In the genomic region with DNA sequence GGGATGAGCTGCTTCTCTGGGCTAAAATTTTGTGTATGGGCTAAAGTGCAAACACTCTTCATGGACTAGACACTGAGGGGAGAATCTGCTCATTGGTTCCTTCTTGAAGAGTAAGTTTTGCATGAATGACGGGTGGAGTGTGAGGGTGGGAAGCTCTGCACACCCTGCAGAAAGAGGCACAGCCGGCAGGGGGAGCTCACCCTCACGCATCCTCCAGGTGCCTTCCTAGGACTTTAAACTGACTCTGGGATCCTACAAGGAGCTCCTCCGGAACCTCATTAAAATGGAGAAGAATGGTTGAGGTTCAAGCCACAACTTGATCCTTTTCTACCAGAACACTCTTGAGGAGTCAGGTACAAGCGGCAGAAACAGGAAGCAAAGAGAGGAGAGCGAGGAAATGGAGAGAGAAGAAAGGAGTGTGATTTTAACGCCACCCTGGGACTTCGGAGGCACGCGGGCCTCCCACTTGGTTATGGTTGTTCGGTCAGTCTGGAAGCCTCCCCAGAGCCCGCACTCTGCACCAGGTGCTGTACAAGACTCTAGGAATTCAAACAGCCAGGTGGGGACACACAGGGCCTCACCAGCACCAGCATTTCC, we compare ENCODE assay signal across 8 cellular contexts.
DNase-seq lines count a peak whose midpoint lies in the region; ATAC-seq lines count a peak whose summit lies in the region.

No MANE protein-coding gene starts in this region.

- ATAC-seq in GM21390 (IDR thresholded peaks at IDR 0.05; ENCODE audit: unreplicated experiment) (peak; percentile 53), GM19467 (IDR thresholded peaks at IDR 0.05; ENCODE audit: unreplicated experiment) (no peak)

- DNase-seq in DMS53 (lab: John Stamatoyannopoulos, UW) (peak; percentile 57), M059J (ENCODE audit: low read depth) (peak; percentile 15), foreskin melanocyte (peak; percentile 18), DMS153 treated with DMSO at 0.1 percent for 48 hours (lab: John Stamatoyannopoulos, UW; ENCODE audit: unreplicated experiment) (no peak)
- DNase-seq in activated CD8-positive, alpha-beta memory T cell treated with anti-CD3 and anti-CD28 coated beads, Interleukin-2, amount 50 U/mL, for 4 hours: peak; percentile 31
- peak; percentile 31 for DNase-seq in stimulated activated CD4-positive, alpha-beta T cell treated with anti-CD3 and anti-CD28 coated beads, Interleukin-12 subunit alpha, Interleukin-12 subunit beta, amount 100 ng/mL, for 4 hours
